ENCODE assay signal across 9 cellular contexts in the genomic region with DNA sequence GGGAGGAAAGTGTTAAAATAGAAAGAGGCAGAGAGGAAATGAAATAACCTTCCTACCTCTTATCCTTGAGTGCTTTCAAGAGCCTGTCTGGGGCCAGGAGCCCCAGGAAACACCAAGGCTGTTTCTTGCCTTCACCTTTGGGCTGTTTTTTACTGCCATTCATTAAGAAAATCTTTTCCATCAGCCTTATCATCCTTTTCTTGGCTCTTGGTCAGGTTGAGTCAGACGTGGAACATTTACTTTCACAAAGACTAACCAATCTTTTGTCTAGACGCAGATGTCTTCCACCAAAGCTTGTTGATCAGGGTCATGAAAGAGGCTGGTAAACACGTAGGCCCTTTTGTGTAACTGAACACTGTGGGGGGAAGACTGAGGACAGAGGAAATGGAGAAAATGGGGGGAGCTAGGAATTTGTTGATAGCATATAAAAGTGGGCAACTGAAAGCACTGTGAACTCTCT.
A peak's percentile ranks its signal among the peaks of the same experiment; 100 is the strongest.
DNase-seq lines count a peak whose midpoint lies in the region; ATAC-seq, FAIRE-seq and TF ChIP-seq lines count a peak whose summit lies in the region.
"Had no signal": no experiment of that assay in that cellular context is flagged by ENCODE, and none has a peak within 500 bp of the region (broad histone marks: within the 10 kb centered on the region; RNA-seq: fewer than 3 reads in every experiment).

No MANE protein-coding gene starts in this region.

- TF ChIP-seq POLR2A in GM12878 (IDR thresholded peaks at IDR 0.05; ENCODE audit: low read depth, low read length): no peak

- in situ Hi-C loops in GM12878 (cut with MboI): no loop called here

- TF ChIP-seq RAD21 in GM12878 (IDR thresholded peaks at IDR 0.05; ENCODE audit: insufficient read depth, low read depth, low read length): no peak

- CTCF ChIA-PET in GM12878 (lab: Yijun Ruan, JAX): interaction anchor here (1.0 kb wide), 1 partner anchor 328 kb away, joined by 3 read pairs; no protein-coding TSS in a partner anchor
- CTCF ChIA-PET in activated CD8-positive, alpha-beta memory T cell treated with anti-CD3 and anti-CD28 coated beads, Interleukin-2, amount 10 ng/mL, durations not matched to agents 7 days and 5 days (lab: Charles Lee): no interaction called here

- no peak overlapping the region for H3K9ac ChIP-seq in GM12878 (ENCODE audit: control insufficient read depth, insufficient read depth, low read length)

- SMC1A ChIA-PET in GM12878 (lab: Charles Lee; ENCODE audit: uncharacterized antibody, unreplicated experiment): no interaction called here

- BruUV-seq in GM12878 (replicated peaks; lab: Mats Ljungman, UMichigan): no TSS peak

- peak; percentile 38 for FAIRE-seq in GM12878 (lab: Jason Lieb, UNC)

- H3K4me1 ChIP-seq in GM12878 (ENCODE audit: control insufficient read depth, insufficient read depth, low read length): peaks cover 25% of the 10 kb centered on the region

- no peak overlapping the region for H3K27ac Mint-ChIP-seq in activated CD8-positive, alpha-beta memory T cell treated with anti-CD3 and anti-CD28 coated beads, Interleukin-2, amount 10 ng/mL, durations not matched to agents 7 days and 5 days

- H4K20me1 ChIP-seq in GM12878 (ENCODE audit: control insufficient read depth, insufficient read depth): no peaks in the 10 kb centered on the region

- H3K36me3 Mint-ChIP-seq in activated CD8-positive, alpha-beta memory T cell treated with anti-CD3 and anti-CD28 coated beads, Interleukin-2, amount 10 ng/mL, durations not matched to agents 7 days and 5 days: no peaks in the 10 kb centered on the region
- H3K36me3 Mint-ChIP-seq: brain had no signal

- no peak for TF ChIP-seq CTCF in GM12878 (IDR thresholded peaks at IDR 0.05 in 2 of 3, conservative IDR thresholded peaks at IDR 0.05 in 1 of 3; ENCODE audit: control insufficient read depth in 2 of 3, extremely low read depth in 1 of 3, insufficient read depth in 1 of 3, low read depth in 3 of 3, low read length in 3 of 3)

- WGBS in GM12878 (ENCODE audit: insufficient coverage, insufficient replicate concordance, low lambda C conversion rate, missing lambda C conversion rate): 1% methylated on average over 3 of the region's 3 CpGs

- ATAC-seq in GM18867 (IDR thresholded peaks at IDR 0.05; ENCODE audit: unreplicated experiment) (peak; percentile 32), HG03066 (IDR thresholded peaks at IDR 0.05; ENCODE audit: low read depth, unreplicated experiment) (peak; percentile 40), GM12878 (peak; percentile 45), HG03095 (IDR thresholded peaks at IDR 0.05; ENCODE audit: unreplicated experiment) (no peak)
- ATAC-seq in activated CD8-positive, alpha-beta memory T cell treated with anti-CD3 and anti-CD28 coated beads, Interleukin-2, amount 10 ng/mL, durations not matched to agents 7 days and 5 days: no peak

- H3K4me3 Mint-ChIP-seq in activated CD8-positive, alpha-beta memory T cell treated with anti-CD3 and anti-CD28 coated beads, Interleukin-2, amount 10 ng/mL, durations not matched to agents 7 days and 5 days: no peak overlapping the region
- H3K4me3 Mint-ChIP-seq: brain had no signal

- no peaks in the 10 kb centered on the region for H3K9me3 Mint-ChIP-seq in activated CD8-positive, alpha-beta memory T cell treated with anti-CD3 and anti-CD28 coated beads, Interleukin-2, amount 10 ng/mL, durations not matched to agents 7 days and 5 days (ENCODE audit: low read depth)

- POLR2A ChIA-PET in GM12878 (lab: Charles Lee): no interaction called here

- DNase-seq in GM12878 (ENCODE audit: low read depth, low spot score) (no peak), renal cortical epithelial cell (ENCODE audit: low read depth) (peak; percentile 88), HUDEP-2 (lab: John Stamatoyannopoulos, UW; ENCODE audit: unreplicated experiment in 76 of 76) (no peak), Ammon's horn (ENCODE audit: low spot score) (no peak)
- DNase-seq in activated CD8-positive, alpha-beta memory T cell treated with anti-CD3 and anti-CD28 coated beads, Interleukin-2, amount 10 ng/mL, durations not matched to agents 7 days and 5 days: no peak

- intact Hi-C loops in GM12878 (cut with micrococcal nuclease; ENCODE audit: unreplicated experiment): loop anchor here (5.0 to 10.0 kb wide), 2 partner anchors 122 to 295 kb away; no protein-coding TSS in a partner anchor

- H3K9me3 ChIP-seq in GM12878 (replicated peaks; ENCODE audit: control insufficient read depth, insufficient read depth, low read length): no peaks in the 10 kb centered on the region; the same call in 2 of the 3 replicates

- H3K79me2 ChIP-seq in GM12878 (ENCODE audit: control insufficient read depth, insufficient read depth, low read length): no peaks in the 10 kb centered on the region

- peaks cover 78% of the 10 kb centered on the region for H3K27me3 Mint-ChIP-seq in activated CD8-positive, alpha-beta memory T cell treated with anti-CD3 and anti-CD28 coated beads, Interleukin-2, amount 10 ng/mL, durations not matched to agents 7 days and 5 days

- no peak for TF ChIP-seq EP300 in GM12878 (IDR thresholded peaks at IDR 0.05; ENCODE audit: borderline replicate concordance in 1 of 2, control insufficient read depth in 1 of 2, low read depth in 2 of 2, low read length in 2 of 2)

- no peaks in the 10 kb centered on the region for H3K36me3 ChIP-seq in GM12878 (ENCODE audit: control insufficient read depth in 2 of 2, insufficient read depth in 2 of 2, low read length in 1 of 2)

- H3K4me2 ChIP-seq in GM12878 (ENCODE audit: control insufficient read depth, insufficient read depth): no peak overlapping the region; the same call in 1 of the 2 replicates

- H2AFZ ChIP-seq in GM12878 (ENCODE audit: control insufficient read depth, low read depth, low read length): peak overlapping the region; percentile 43

- RAD21 ChIA-PET in GM12878 (lab: Charles Lee; ENCODE audit: unreplicated experiment): no interaction called here

- H3K4me3 ChIP-seq in GM12878: no peak overlapping the region

- H3K27me3 ChIP-seq in GM12878 (replicated peaks in 1 of 2; ENCODE audit: control insufficient read depth in 2 of 2, insufficient read depth in 2 of 2, low read length in 1 of 2): no peaks in the 10 kb centered on the region

- H3K4me1 Mint-ChIP-seq in activated CD8-positive, alpha-beta memory T cell treated with anti-CD3 and anti-CD28 coated beads, Interleukin-2, amount 10 ng/mL, durations not matched to agents 7 days and 5 days: peaks cover 25% of the 10 kb centered on the region

- H3K27ac ChIP-seq in GM12878 (ENCODE audit: control insufficient read depth, insufficient read depth): peak overlapping the region; percentile 9; the same call in 1 of the 2 replicates

TF ChIP-seq in GM12878, 131 proteins besides CTCF, POLR2A, EP300 and RAD21 (continues in another document):
- TF ChIP-seq RB1 (IDR thresholded peaks at IDR 0.05; ENCODE audit: borderline replicate concordance) (no peak), NFXL1 (IDR thresholded peaks at IDR 0.05; ENCODE audit: borderline replicate concordance) (no peak), ZNF24 (IDR thresholded peaks at IDR 0.05) (no peak), RUNX3 (IDR thresholded peaks at IDR 0.05; ENCODE audit: low read length) (0 out of 2 replicates have a peak, but pooled peaks have one; percentile 14), CHD4 (IDR thresholded peaks at IDR 0.05) (no peak), NR2C1 (IDR thresholded peaks at IDR 0.05) (no peak), BACH1 (IDR thresholded peaks at IDR 0.05; ENCODE audit: borderline replicate concordance) (no peak), NRF1 (conservative IDR thresholded peaks at IDR 0.05; ENCODE audit: low read depth, low read length) (no peak), MAX (IDR thresholded peaks at IDR 0.05; ENCODE audit: low read depth, low read length) (no peak), IKZF1 (conservative IDR thresholded peaks at IDR 0.05) (0 out of 2 replicates have a peak, but pooled peaks have one; percentile 17), ESRRA (IDR thresholded peaks at IDR 0.05; ENCODE audit: low read length) (no peak), RBBP5 (conservative IDR thresholded peaks at IDR 0.05) (no peak), IRF5 (IDR thresholded peaks at IDR 0.05; ENCODE audit: borderline replicate concordance) (no peak), CREB1 (IDR thresholded peaks at IDR 0.05; ENCODE audit: low read depth) (no peak), NFIC (IDR thresholded peaks at IDR 0.05; ENCODE audit: low read depth, low read length) (peak; percentile 49; the same call in 1 of the 2 replicates)
- TF ChIP-seq, protein P1, sequence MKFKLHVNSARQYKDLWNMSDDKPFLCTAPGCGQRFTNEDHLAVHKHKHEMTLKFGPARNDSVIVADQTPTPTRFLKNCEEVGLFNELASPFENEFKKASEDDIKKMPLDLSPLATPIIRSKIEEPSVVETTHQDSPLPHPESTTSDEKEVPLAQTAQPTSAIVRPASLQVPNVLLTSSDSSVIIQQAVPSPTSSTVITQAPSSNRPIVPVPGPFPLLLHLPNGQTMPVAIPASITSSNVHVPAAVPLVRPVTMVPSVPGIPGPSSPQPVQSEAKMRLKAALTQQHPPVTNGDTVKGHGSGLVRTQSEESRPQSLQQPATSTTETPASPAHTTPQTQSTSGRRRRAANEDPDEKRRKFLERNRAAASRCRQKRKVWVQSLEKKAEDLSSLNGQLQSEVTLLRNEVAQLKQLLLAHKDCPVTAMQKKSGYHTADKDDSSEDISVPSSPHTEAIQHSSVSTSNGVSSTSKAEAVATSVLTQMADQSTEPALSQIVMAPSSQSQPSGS (IDR thresholded peaks at IDR 0.05; ENCODE audit: low read length): peak; percentile 32; the same call in 1 of the 2 replicates

Comparison
In these comparisons a context has a peak if more than half of its experiments do, and no peak if none do; other contexts are left out.
1. ATAC-seq: peak in GM18867 (single experiment), HG03066 (single experiment) and GM12878 (single experiment); none in activated CD8-positive, alpha-beta memory T cell treated with anti-CD3 and anti-CD28 coated beads, Interleukin-2, amount 10 ng/mL, durations not matched to agents 7 days and 5 days (single experiment) and HG03095 (single experiment).